25 cellular contexts compared by ENCODE assay signal in the genomic region with DNA sequence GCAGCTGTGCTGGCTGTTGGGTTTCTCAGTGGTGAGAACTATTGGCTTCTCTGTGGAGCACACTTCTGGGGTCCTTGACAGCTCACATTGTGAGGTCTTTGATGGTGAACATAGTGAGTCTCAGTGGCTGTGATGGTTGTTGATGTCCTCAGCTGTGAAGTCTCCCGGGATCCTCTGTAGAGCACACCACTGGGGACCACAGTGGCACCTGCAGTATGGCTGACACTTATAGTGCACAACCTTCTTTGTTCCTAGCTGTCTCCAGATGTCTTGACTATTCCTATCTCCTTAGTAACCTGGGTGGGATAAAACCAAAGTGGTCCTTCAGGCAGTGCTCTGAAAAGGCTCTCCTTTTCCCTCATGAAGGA.
"Had no signal": no experiment of that assay in that cellular context is flagged by ENCODE, and none has a peak within 500 bp of the region (broad histone marks: within the 10 kb centered on the region; RNA-seq: fewer than 3 reads in every experiment).

No MANE protein-coding gene starts in this region.

- H3K27ac ChIP-seq: Peyer's patch, SJCRH30 had no signal

- H3K4me1 ChIP-seq: Peyer's patch, SJCRH30 had no signal

- DNase-seq: IMR-90; KBM-7; MV-4-11; NCI-H1048; NCI-H1105; NCI-H1417; NCI-H1436 treated with DMSO at 0.1 percent for 48 hours; NCI-H1694; NCI-H187 treated with DMSO at 0.1 percent for 48 hours; NCI-H2029 treated with DMSO at 0.1 percent for 48 hours; NCI-H2171; NCI-H226; NCI-H446; NCI-H510A; NCI-H524 treated with DMSO at 0.1 percent for 48 hours; NCI-H69; NCI-H774; NK-92 treated with Interleukin-12 subunit alpha and Interleukin-12 subunit beta, amount 100 ng/mL, for 24 hours; PC-3; Peyer's patch; SHP77 treated with DMSO at 0.1 percent for 48 hours; SJCRH30 had no signal

- H3K27me3 ChIP-seq: Peyer's patch, SJCRH30 had no signal

- H3K9me3 ChIP-seq: Peyer's patch, SJCRH30 had no signal

- H3K36me3 ChIP-seq: Peyer's patch, SJCRH30 had no signal

- FAIRE-seq: HepG2 had no signal

- ATAC-seq: PC-3, Right ventricle myocardium inferior, SK-N-SH treated with all-trans-retinoic acid at 6 μM for 48 hours had no signal

- H3K4me3 ChIP-seq: Peyer's patch, SJCRH30 had no signal
